ENCODE assay signal across 8 cellular contexts in the genomic region with DNA sequence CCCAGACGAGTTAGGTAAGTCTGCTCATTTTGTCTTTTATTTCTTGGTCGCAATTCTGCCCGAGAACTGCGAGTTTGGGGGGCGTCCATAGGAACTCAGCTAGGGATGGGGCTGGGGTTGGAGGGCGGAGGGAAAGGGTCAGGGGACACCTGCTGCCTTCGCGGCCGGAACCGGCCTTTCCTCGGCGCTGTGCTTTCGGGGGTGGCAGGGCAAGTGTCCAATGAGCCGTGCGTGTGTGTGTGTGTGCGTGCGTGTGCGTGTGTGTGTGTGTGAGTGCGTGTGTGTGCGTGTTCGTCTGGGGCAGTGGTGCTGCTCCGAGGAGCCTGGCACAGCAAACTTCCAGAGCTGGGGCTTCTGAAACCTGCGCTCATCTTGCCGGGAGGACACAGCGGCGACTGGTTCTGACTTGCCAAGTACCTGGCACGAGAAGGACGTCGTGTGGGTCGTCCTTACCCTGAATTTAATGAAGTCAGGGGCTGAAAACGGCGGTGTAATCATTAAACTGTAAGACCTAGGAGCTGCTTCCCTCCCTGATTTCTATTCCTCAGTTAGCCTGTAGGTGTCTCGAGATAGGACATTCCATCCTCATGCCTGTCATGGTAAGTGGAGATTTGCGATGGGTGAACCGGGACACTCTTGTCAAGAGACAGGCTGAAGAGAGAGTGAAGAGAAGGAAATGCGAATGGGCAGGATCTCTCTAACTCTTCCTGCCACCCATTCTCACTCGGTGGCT. TPM values are rescaled to one million over a fixed set of nuclear protein-coding genes. Genes with fewer than 3 reads are reported as not detected.
DNase-seq lines count a peak whose midpoint lies in the region; ATAC-seq and TF ChIP-seq lines count a peak whose summit lies in the region.

No MANE protein-coding gene starts in this region.

- 0 out of 2 replicates have a peak, but pooled peaks cover 2% of the 10 kb centered on the region for H3K9me2 ChIP-seq in GM23338 (ENCODE audit: insufficient read depth)

- H3K4me3 Mint-ChIP-seq in GM23338: peak overlapping the region; percentile 84
- H3K4me3 Mint-ChIP-seq in activated T-cell treated with anti-CD3 and anti-CD28 coated beads, Interleukin-2, amount 50 U/mL, for 72 hours: peak overlapping the region; percentile 65 to 85

- 0 out of 3 replicates have a peak, but pooled peaks cover 3% of the 10 kb centered on the region for H3K9me3 Mint-ChIP-seq in GM23338
- H3K9me3 Mint-ChIP-seq in activated T-cell treated with anti-CD3 and anti-CD28 coated beads, Interleukin-2, amount 50 U/mL, for 72 hours: no peaks in the 10 kb centered on the region

- H3K27ac ChIP-seq in GM23338 (ENCODE audit: low read depth) (no peak overlapping the region), neutrophil (no peak overlapping the region)

- peak overlapping the region; percentile 82 for H3K4me3 ChIP-seq in GM23338
- H3K4me3 ChIP-seq in neutrophil (ENCODE audit: low read depth in 1 of 2, low read length in 1 of 2): peak overlapping the region; percentile 35 to 37

- H3K27me3 ChIP-seq in GM23338 (ENCODE audit: insufficient read depth) (peaks cover 42% of the 10 kb centered on the region), neutrophil (peaks cover 82% of the 10 kb centered on the region)

- DNase-seq in DMS114 treated with DMSO at 0.1 percent for 48 hours (lab: John Stamatoyannopoulos, UW; ENCODE audit: unreplicated experiment): peak; percentile 41
- DNase-seq in GM23338 (ENCODE audit: low spot score): peak; percentile 87
- peak; percentile 19 for DNase-seq in NCI-H2081 treated with DMSO at 0.1 percent for 48 hours (lab: John Stamatoyannopoulos, UW)
- DNase-seq in activated T-cell treated with anti-CD3 and anti-CD28 coated beads, Interleukin-2, amount 50 U/mL, for 72 hours: peak; percentile 2 to 7
- DNase-seq in glomerular visceral epithelial cell (ENCODE audit: extremely low spot score): peak; percentile 69
- no peak for DNase-seq in T-helper 9 cell

- H3K27me3 Mint-ChIP-seq in GM23338 (ENCODE audit: insufficient read depth, low read depth, poor library complexity): peaks cover 14% of the 10 kb centered on the region
- H3K27me3 Mint-ChIP-seq in activated T-cell treated with anti-CD3 and anti-CD28 coated beads, Interleukin-2, amount 50 U/mL, for 72 hours (ENCODE audit: low read depth): peaks cover 29% of the 10 kb centered on the region

- no peaks in the 10 kb centered on the region for H3K36me3 Mint-ChIP-seq in GM23338 (ENCODE audit: low read depth)
- no peaks in the 10 kb centered on the region for H3K36me3 Mint-ChIP-seq in activated T-cell treated with anti-CD3 and anti-CD28 coated beads, Interleukin-2, amount 50 U/mL, for 72 hours (ENCODE audit: insufficient read depth in 2 of 2)

- H3F3A ChIP-seq in GM23338 (replicated peaks; ENCODE audit: low read depth): 0 out of 2 replicates have a peak, but pooled peaks cover 6% of the 10 kb centered on the region

- H3K4me1 ChIP-seq in GM23338 (ENCODE audit: insufficient read depth) (peaks cover 35% of the 10 kb centered on the region), neutrophil (ENCODE audit: control insufficient read depth in 1 of 2, insufficient read depth in 1 of 2, low read depth in 1 of 2, low read length in 1 of 2) (peaks cover 12 to 15% of the 10 kb centered on the region in 2 experiments)

- peak overlapping the region; percentile 98 for H3K4me2 ChIP-seq in GM23338

- peaks cover 27% of the 10 kb centered on the region for H3K4me1 Mint-ChIP-seq in GM23338
- H3K4me1 Mint-ChIP-seq in activated T-cell treated with anti-CD3 and anti-CD28 coated beads, Interleukin-2, amount 50 U/mL, for 72 hours (ENCODE audit: low read depth): peaks cover 13% of the 10 kb centered on the region

- H3K79me2 ChIP-seq in GM23338 (replicated peaks; ENCODE audit: insufficient read depth): no peaks in the 10 kb centered on the region

- no peaks in the 10 kb centered on the region for H4K20me1 ChIP-seq in GM23338 (replicated peaks; ENCODE audit: insufficient read depth)

- H3K36me3 ChIP-seq in GM23338 (ENCODE audit: insufficient read depth): no peaks in the 10 kb centered on the region
- H3K36me3 ChIP-seq in neutrophil: no peaks in the 10 kb centered on the region

- H3K27ac Mint-ChIP-seq in GM23338: no peak overlapping the region
- H3K27ac Mint-ChIP-seq in activated T-cell treated with anti-CD3 and anti-CD28 coated beads, Interleukin-2, amount 50 U/mL, for 72 hours: no peak overlapping the region

- no peaks in the 10 kb centered on the region for H3K9me3 ChIP-seq in neutrophil

- ATAC-seq in GM23338 (peak; percentile 86), HG03442 (IDR thresholded peaks at IDR 0.05; ENCODE audit: unreplicated experiment) (no peak)
- ATAC-seq in activated T-cell treated with anti-CD3 and anti-CD28 coated beads, Interleukin-2, amount 50 U/mL, for 72 hours (replicated peaks in 1 of 2): peak; percentile 28 to 40

- H2AFZ ChIP-seq in GM23338: peak overlapping the region; percentile 100

- TF ChIP-seq CTCF in GM23338 (conservative IDR thresholded peaks at IDR 0.05; ENCODE audit: low read depth in 2 of 2) (peak; percentile 60 to 63), neutrophil (IDR thresholded peaks at IDR 0.05) (no peak)

TF ChIP-seq in GM23338, 12 proteins besides CTCF, POLR2A, EP300 and RAD21 (continues in another document):
- TF ChIP-seq ZNF114 (CRISPR knock-in tag; IDR thresholded peaks at IDR 0.05) (no peak), EZH2phosphoT487 (IDR thresholded peaks at IDR 0.05; ENCODE audit: unreplicated experiment) (no peak), POLR2AphosphoS5 (IDR thresholded peaks at IDR 0.05; ENCODE audit: low read depth) (no peak), EZH2 (IDR thresholded peaks at IDR 0.05; ENCODE audit: low read depth, unreplicated experiment) (no peak), CREB1 (CRISPR knock-in tag; IDR thresholded peaks at IDR 0.05; ENCODE audit: low read depth) (no peak), STAT1 (IDR thresholded peaks at IDR 0.05; ENCODE audit: unreplicated experiment) (no peak), JUNB (IDR thresholded peaks at IDR 0.05; ENCODE audit: unreplicated experiment) (no peak), NANOG (IDR thresholded peaks at IDR 0.05; ENCODE audit: borderline replicate concordance) (no peak), ZNF331 (CRISPR knock-in tag; IDR thresholded peaks at IDR 0.05; ENCODE audit: low read depth) (no peak)
- TF ChIP-seq, protein P1, sequence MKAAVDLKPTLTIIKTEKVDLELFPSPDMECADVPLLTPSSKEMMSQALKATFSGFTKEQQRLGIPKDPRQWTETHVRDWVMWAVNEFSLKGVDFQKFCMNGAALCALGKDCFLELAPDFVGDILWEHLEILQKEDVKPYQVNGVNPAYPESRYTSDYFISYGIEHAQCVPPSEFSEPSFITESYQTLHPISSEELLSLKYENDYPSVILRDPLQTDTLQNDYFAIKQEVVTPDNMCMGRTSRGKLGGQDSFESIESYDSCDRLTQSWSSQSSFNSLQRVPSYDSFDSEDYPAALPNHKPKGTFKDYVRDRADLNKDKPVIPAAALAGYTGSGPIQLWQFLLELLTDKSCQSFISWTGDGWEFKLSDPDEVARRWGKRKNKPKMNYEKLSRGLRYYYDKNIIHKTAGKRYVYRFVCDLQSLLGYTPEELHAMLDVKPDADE (IDR thresholded peaks at IDR 0.05): no peak

RNA-seq across cellular contexts. Expression of a gene that starts 27.0 kb away (rescaled TPM):
- 18.7 TPM in 2 replicates for total RNA-seq in GM23338 (2014; rRNA removed; shearing (Covaris generic))
- polyA plus RNA-seq in GM23338 (2016; fragmentation: Nextera tagmentation; extraction: Ambion mirVana): 4.1 and 4.3 TPM in 2 replicates
- 1 to 10 TPM in 1 of 2 donors, under 1 TPM in 1; 0.67 to 2.8 TPM for total RNA-seq in activated T-cell treated with anti-CD3 and anti-CD28 coated beads, Interleukin-2, amount 50 U/mL, for 72 hours
